19 cellular contexts compared by ENCODE assay signal in genomic region chr20:10541668-10542411, GRCh38.
DNase-seq lines count a peak whose midpoint lies in the region; TF ChIP-seq lines count a peak whose summit lies in the region.
"Had no signal": no experiment of that assay in that cellular context is flagged by ENCODE, and none has a peak within 500 bp of the region (broad histone marks: within the 10 kb centered on the region; RNA-seq: fewer than 3 reads in every experiment).

No MANE protein-coding gene starts in this region.

- TF ChIP-seq CTCF in mammary epithelial cell (conservative IDR thresholded peaks at IDR 0.05 in 1 of 2, IDR thresholded peaks at IDR 0.05 in 1 of 2; ENCODE audit: extremely low read depth in 1 of 2, insufficient read depth in 1 of 2, low read depth in 1 of 2, low read length in 2 of 2) (no peak), smooth muscle cell (IDR thresholded peaks at IDR 0.05; ENCODE audit: borderline replicate concordance, insufficient read depth, poor library complexity, severe bottlenecking) (no peak), mesothelial cell of epicardium (IDR thresholded peaks at IDR 0.05; ENCODE audit: unreplicated experiment) (no peak), prostate gland (IDR thresholded peaks at IDR 0.05) (no peak)

- peaks cover 35% of the 10 kb centered on the region for H3K4me1 ChIP-seq in mammary epithelial cell (ENCODE audit: insufficient read depth, low read length)
- peaks cover 23% of the 10 kb centered on the region for H3K4me1 ChIP-seq in smooth muscle cell (ENCODE audit: low read depth)
- H3K4me1 ChIP-seq in prostate gland (replicated peaks) = peaks cover 2% of the 10 kb centered on the region
- peaks cover 3% of the 10 kb centered on the region for H3K4me1 ChIP-seq in effector memory CD4-positive, alpha-beta T cell (ENCODE audit: control insufficient read depth, insufficient read depth, low read length, poor library complexity, severe bottlenecking)

- H3K9me3 ChIP-seq in mammary epithelial cell (replicated peaks; ENCODE audit: insufficient read depth, low read length) (no peaks in the 10 kb centered on the region), smooth muscle cell (replicated peaks; ENCODE audit: low read depth) (no peaks in the 10 kb centered on the region), prostate gland (no peaks in the 10 kb centered on the region)
- H3K9me3 ChIP-seq in effector memory CD4-positive, alpha-beta T cell (ENCODE audit: control insufficient read depth, low read length) = no peaks in the 10 kb centered on the region
- H3K9me3 ChIP-seq: colonic mucosa, stomach had no signal

- H3K27me3 ChIP-seq in mammary epithelial cell (ENCODE audit: insufficient read depth, low read length) = no peaks in the 10 kb centered on the region
- H3K27me3 ChIP-seq in smooth muscle cell (ENCODE audit: low read depth) = no peaks in the 10 kb centered on the region
- no peaks in the 10 kb centered on the region for H3K27me3 ChIP-seq in prostate gland (replicated peaks; ENCODE audit: insufficient read depth)
- no peaks in the 10 kb centered on the region for H3K27me3 ChIP-seq in effector memory CD4-positive, alpha-beta T cell (replicated peaks; ENCODE audit: control insufficient read depth, insufficient read depth, low read length, poor library complexity, severe bottlenecking)
- H3K27me3 ChIP-seq: colonic mucosa, stomach had no signal

- no peaks in the 10 kb centered on the region for H3K36me3 Mint-ChIP-seq in mesothelial cell of epicardium
- H3K36me3 Mint-ChIP-seq: natural killer cell had no signal

- no peak for TF ChIP-seq POLR2A in prostate gland (IDR thresholded peaks at IDR 0.05)

- H3K9ac ChIP-seq in mammary epithelial cell (ENCODE audit: insufficient read depth, low read length) (no peak overlapping the region), smooth muscle cell (ENCODE audit: low read depth) (peak overlapping the region; percentile 76)

- H3K27ac ChIP-seq in mammary epithelial cell (ENCODE audit: insufficient read depth, low read depth, low read length) (peak overlapping the region; percentile 97), smooth muscle cell (ENCODE audit: low read depth) (peak overlapping the region; percentile 96), prostate gland (no peak overlapping the region)
- no peak overlapping the region for H3K27ac ChIP-seq in effector memory CD4-positive, alpha-beta T cell (ENCODE audit: insufficient read depth, low read length, poor library complexity, severe bottlenecking)
- H3K27ac ChIP-seq: 22Rv1, colonic mucosa had no signal

- no peak overlapping the region for H3K4me3 Mint-ChIP-seq in mesothelial cell of epicardium
- H3K4me3 Mint-ChIP-seq: CD14-positive monocyte, natural killer cell had no signal

- CTCF ChIA-PET in mammary epithelial cell (lab: Charles Lee; ENCODE audit: low non-redundant PET) = no interaction called here

- H4K20me1 ChIP-seq in mammary epithelial cell (ENCODE audit: insufficient read depth, low read length) = no peaks in the 10 kb centered on the region
- no peaks in the 10 kb centered on the region for H4K20me1 ChIP-seq in smooth muscle cell (ENCODE audit: low read depth)

- in situ Hi-C loops in mammary epithelial cell (cut with MboI; ENCODE audit: low sequenced_read_pairs in 2 of 2) = no loop called here

- no TSS peak for BruUV-seq in mammary epithelial cell (replicated peaks; lab: Mats Ljungman, UMichigan)

- H3K36me3 ChIP-seq in mammary epithelial cell (ENCODE audit: insufficient read depth, low read length) (no peaks in the 10 kb centered on the region), smooth muscle cell (ENCODE audit: low read depth) (no peaks in the 10 kb centered on the region), prostate gland (no peaks in the 10 kb centered on the region)
- no peaks in the 10 kb centered on the region for H3K36me3 ChIP-seq in effector memory CD4-positive, alpha-beta T cell (ENCODE audit: control insufficient read depth, insufficient read depth, low read length)
- H3K36me3 ChIP-seq: colonic mucosa, stomach had no signal

- H3F3A ChIP-seq in smooth muscle cell (ENCODE audit: low read depth) = peaks cover 7% of the 10 kb centered on the region

- dilution Hi-C loops in mammary epithelial cell (cut with HindIII; ENCODE audit: low sequenced_read_pairs) = no loop called here

- no peaks in the 10 kb centered on the region for H3K27me3 Mint-ChIP-seq in mesothelial cell of epicardium (ENCODE audit: low read depth)

- peak; percentile 11 for DNase-seq in NCI-H345 (lab: John Stamatoyannopoulos, UW)
- DNase-seq in NCI-H345 treated with DMSO at 0.1 percent for 48 hours (lab: John Stamatoyannopoulos, UW; ENCODE audit: unreplicated experiment) = no peak
- DNase-seq in NCI-H510A treated with DMSO at 0.1 percent for 48 hours (lab: John Stamatoyannopoulos, UW) = peak; percentile 94
- DNase-seq in mammary epithelial cell = no peak
- no peak for DNase-seq in smooth muscle cell (lab: John Stamatoyannopoulos, UW; ENCODE audit: unreplicated experiment)
- DNase-seq in mesothelial cell of epicardium (ENCODE audit: low spot score in 2 of 2, unreplicated experiment in 2 of 2) = no peak
- no peak for DNase-seq in prostate gland (ENCODE audit: low spot score)
- DNase-seq in effector memory CD4-positive, alpha-beta T cell = no peak
- DNase-seq: activated CD4-positive, CD25-positive, alpha-beta regulatory T cell; activated effector memory CD4-positive, alpha-beta T cell treated with Interleukin-2 at 50 U/mL for 16 hours; anterior cingulate cortex; colonic mucosa; MM.1S; natural killer cell; NCI-H2171 treated with DMSO at 0.1 percent for 48 hours; stimulated activated CD4-positive, alpha-beta T cell treated with anti-CD3 and anti-CD28 coated beads, Interleukin-15, amount 100 ng/mL, for 24 hours; stomach had no signal

- no peak overlapping the region for H2AFZ ChIP-seq in mammary epithelial cell (ENCODE audit: low read depth, low read length)
- no peak overlapping the region for H2AFZ ChIP-seq in smooth muscle cell (ENCODE audit: low read depth)

- peaks cover 30% of the 10 kb centered on the region for H3K4me1 Mint-ChIP-seq in mesothelial cell of epicardium

- H3K27ac Mint-ChIP-seq in mesothelial cell of epicardium = no peak overlapping the region

- no peaks in the 10 kb centered on the region for H3K9me3 Mint-ChIP-seq in mesothelial cell of epicardium
- H3K9me3 Mint-ChIP-seq: CD14-positive monocyte, natural killer cell had no signal

- H3K4me3 ChIP-seq in mammary epithelial cell (replicated peaks in 1 of 3; ENCODE audit: insufficient read depth in 1 of 3, low read depth in 2 of 3, low read length in 3 of 3) (no peak overlapping the region), smooth muscle cell (no peak overlapping the region), prostate gland (no peak overlapping the region)
- H3K4me3 ChIP-seq in effector memory CD4-positive, alpha-beta T cell (ENCODE audit: insufficient read depth, low read depth, low read length, poor library complexity, severe bottlenecking) = no peak overlapping the region
- H3K4me3 ChIP-seq: colonic mucosa, stomach had no signal

- H3K79me2 ChIP-seq in mammary epithelial cell (ENCODE audit: insufficient read depth, low read length) (peaks cover 8% of the 10 kb centered on the region), smooth muscle cell (ENCODE audit: low read depth) (no peaks in the 10 kb centered on the region)

- WGBS in mammary epithelial cell (ENCODE audit: low coverage, missing lambda C conversion rate) = 98% methylated on average over 2 of the region's 2 CpGs
- 90% methylated on average over 2 of the region's 2 CpGs for WGBS in smooth muscle cell (ENCODE audit: low lambda C conversion rate)
- 70% methylated on average over 2 of the region's 2 CpGs for WGBS in prostate gland

- intact Hi-C loops in mammary epithelial cell (cut with micrococcal nuclease) = no loop called here
- intact Hi-C loops in prostate gland (cut with DNase I) = no loop called here

- H3K4me2 ChIP-seq in mammary epithelial cell (ENCODE audit: insufficient read depth, low read depth, low read length) (peak overlapping the region; percentile 80), smooth muscle cell (peak overlapping the region; percentile 60)

Comparison
In these comparisons a context has a peak if more than half of its experiments do, and no peak if none do; other contexts are left out.
1. DNase-seq: peak in NCI-H345 (single experiment) and NCI-H510A treated with DMSO at 0.1 percent for 48 hours (single experiment); none in NCI-H345 treated with DMSO at 0.1 percent for 48 hours (single experiment), mammary epithelial cell (single experiment), smooth muscle cell (single experiment), mesothelial cell of epicardium (0 of 2), prostate gland (single experiment) and effector memory CD4-positive, alpha-beta T cell (0 of 3).
2. H3K27ac ChIP-seq: peak in mammary epithelial cell (single experiment) and smooth muscle cell (single experiment); none in prostate gland (0 of 2) and effector memory CD4-positive, alpha-beta T cell (single experiment).